In the genomic region with DNA sequence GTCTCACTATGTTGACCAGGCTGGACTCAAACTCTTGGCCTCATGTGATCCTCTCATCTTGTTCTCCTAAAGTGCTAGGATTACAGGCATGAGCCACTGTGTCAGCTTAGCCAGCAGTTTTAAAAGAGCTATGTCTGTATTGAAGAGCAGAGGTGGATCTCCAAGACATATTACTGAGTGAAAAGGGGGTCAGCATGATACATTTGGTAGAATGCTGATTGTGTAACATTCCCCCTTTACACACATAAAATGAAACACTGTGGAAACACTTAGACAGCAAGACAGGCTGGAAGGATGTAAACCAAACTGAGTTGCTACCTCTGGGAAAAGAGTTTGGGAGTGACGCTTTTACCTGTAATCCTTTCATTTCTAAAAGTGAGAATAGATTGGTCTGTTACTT, we compare ENCODE assay signal across 14 cellular contexts. TPM values are rescaled to one million over a fixed set of nuclear protein-coding genes. Genes with fewer than 3 reads are reported as not detected.
"Had no signal": no experiment of that assay in that cellular context is flagged by ENCODE, and none has a peak within 500 bp of the region (broad histone marks: within the 10 kb centered on the region; RNA-seq: fewer than 3 reads in every experiment).

No MANE protein-coding gene starts in this region.

- H3K4me2 ChIP-seq: smooth muscle cell had no signal

- H3K9me3 ChIP-seq: ovary, right atrium auricular region, suprapubic skin, tibial artery, upper lobe of left lung had no signal

- ATAC-seq: left colon; naive thymus-derived CD8-positive, alpha-beta T cell had no signal

- H3K36me3 Mint-ChIP-seq: naive thymus-derived CD8-positive, alpha-beta T cell; neural progenitor cell had no signal

- H3K9ac ChIP-seq: neural progenitor cell had no signal

- H3K4me3 Mint-ChIP-seq: dendritic cell treated with granulocyte-macrophage colony-stimulating factor and Interleukin-4, amounts not matched to agents 40 ng/mL and 50 ng/mL, for 4 days had no signal

- FAIRE-seq: colon had no signal

- H3K9me3 Mint-ChIP-seq: dendritic cell treated with granulocyte-macrophage colony-stimulating factor and Interleukin-4, amounts not matched to agents 40 ng/mL and 50 ng/mL, for 4 days; naive thymus-derived CD8-positive, alpha-beta T cell; neural progenitor cell had no signal

- H3K36me3 ChIP-seq: neural progenitor cell, ovary, right atrium auricular region, suprapubic skin, tibial artery, upper lobe of left lung had no signal

- H3K27ac ChIP-seq: neural progenitor cell, ovary, right atrium auricular region, suprapubic skin, tibial artery had no signal

- H3K4me3 ChIP-seq: neural progenitor cell, ovary, right atrium auricular region, smooth muscle cell, suprapubic skin, tibial artery, upper lobe of left lung had no signal

- DNase-seq: left colon; naive thymus-derived CD8-positive, alpha-beta T cell; nucleus accumbens; ovary; stimulated activated CD4-positive, alpha-beta T cell treated with anti-CD3 and anti-CD28 coated beads, Interleukin-2, amount 100 ng/mL, for 48 hours; stimulated activated naive CD4-positive, alpha-beta T cell treated with Interleukin-2 at 50 U/mL for 16 hours; tibial artery; upper lobe of left lung had no signal

- H3K27ac Mint-ChIP-seq: dendritic cell treated with granulocyte-macrophage colony-stimulating factor and Interleukin-4, amounts not matched to agents 40 ng/mL and 50 ng/mL, for 4 days; neural progenitor cell had no signal

- H3K27me3 ChIP-seq: neural progenitor cell, ovary, right atrium auricular region, upper lobe of left lung had no signal

RNA-seq across cellular contexts. Expression of gene RIPOR3, which starts 1.7 kb away (rescaled TPM):
- total RNA-seq: naive thymus-derived CD8-positive, alpha-beta T cell had no signal
